Comparison of ENCODE assay signal across 27 cellular contexts in the genomic region with DNA sequence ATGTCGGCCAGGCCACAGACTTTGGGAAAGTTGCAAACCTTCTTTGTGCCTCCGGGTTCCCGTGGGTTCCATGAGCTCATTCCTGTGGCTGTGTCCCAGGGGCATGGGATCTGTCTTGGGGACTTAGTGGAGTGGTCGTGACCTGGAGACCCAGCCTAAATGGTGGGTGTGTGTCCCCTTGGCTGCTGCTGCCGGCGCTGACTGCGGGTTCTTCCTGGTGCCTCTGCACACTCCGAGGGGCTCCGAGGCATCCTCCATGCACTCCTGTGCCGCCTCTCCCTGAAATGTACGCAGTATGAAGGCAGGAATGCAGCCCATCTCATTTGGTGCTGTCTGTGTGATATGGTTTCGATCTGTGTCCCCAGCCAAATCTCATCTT. TPM values are rescaled to one million over a fixed set of nuclear protein-coding genes. Genes with fewer than 3 reads are reported as not detected.
"Had no signal": no experiment of that assay in that cellular context is flagged by ENCODE, and none has a peak within 500 bp of the region (broad histone marks: within the 10 kb centered on the region; RNA-seq: fewer than 3 reads in every experiment).

No MANE protein-coding gene starts in this region.

- H3K36me3 ChIP-seq: esophagus squamous epithelium, gastrocnemius medialis had no signal

- FAIRE-seq: islet of Langerhans, small intestine had no signal

- H3K27ac Mint-ChIP-seq: activated naive CD8-positive, alpha-beta T cell treated with anti-CD3 and anti-CD28 coated beads for 36 hours; activated T-cell treated with anti-CD3 and anti-CD28 coated beads, Interleukin-2, amount 50 U/mL, for 24 hours; endodermal cell; natural killer cell treated with Interleukin-12 subunit alpha and Interleukin-12 subunit beta and Interleukin-15 and Interleukin-18, amount 100 ng/mL, for 72 hours; stimulated activated naive B cell treated with anti-CD40 and anti-IgM and Interleukin-4, amounts not matched to agents 10 μg/mL and 1 μg/mL and 100 μg/mL, for 72 hours; type B pancreatic cell had no signal

- H3K27me3 ChIP-seq: testis had no signal

- H3K4me1 ChIP-seq: esophagus squamous epithelium, gastrocnemius medialis had no signal

- DNase-seq: activated CD8-positive, alpha-beta memory T cell treated with anti-CD3 and anti-CD28 coated beads for 24 hours; activated CD8-positive, alpha-beta memory T cell treated with anti-CD3 and anti-CD28 coated beads, Interleukin-2, amount 50 U/mL, for 4 hours; activated naive CD4-positive, alpha-beta T cell treated with Interleukin-2 at 50 U/mL for 16 hours; activated naive CD8-positive, alpha-beta T cell treated with anti-CD3 and anti-CD28 coated beads for 36 hours; activated T-cell treated with anti-CD3 and anti-CD28 coated beads, Interleukin-2, amount 50 U/mL, for 24 hours; amygdala; cortex of kidney; endodermal cell; esophagus squamous epithelium; gastrocnemius medialis; head of caudate nucleus; left colon; mammary epithelial cell; midbrain; nucleus accumbens; small intestine; stimulated activated CD4-positive, alpha-beta T cell treated with anti-CD3 and anti-CD28 coated beads, Interleukin-15, amount 100 ng/mL, for 24 hours; stimulated activated CD8-positive, alpha-beta memory T cell treated with anti-CD3 and anti-CD28 coated beads, Interleukin-4, amount 100 ng/mL, for 48 hours; stimulated activated naive B cell treated with anti-CD40 and anti-IgM and Interleukin-4, amounts not matched to agents 10 μg/mL and 1 μg/mL and 100 μg/mL, for 72 hours; T-helper 9 cell; testis had no signal

- H3K4me3 ChIP-seq: esophagus squamous epithelium, gastrocnemius medialis, testis had no signal

- ATAC-seq: natural killer cell treated with Interleukin-12 subunit alpha and Interleukin-12 subunit beta and Interleukin-15 and Interleukin-18, amount 100 ng/mL, for 72 hours; sciatic nerve; stimulated activated naive B cell treated with anti-CD40 and anti-IgM and Interleukin-4, amounts not matched to agents 10 μg/mL and 1 μg/mL and 100 μg/mL, for 72 hours had no signal

- H3K27me3 Mint-ChIP-seq: activated naive CD8-positive, alpha-beta T cell treated with anti-CD3 and anti-CD28 coated beads for 36 hours had no signal

- H3K9me3 ChIP-seq: testis had no signal

- H3K36me3 Mint-ChIP-seq: type B pancreatic cell had no signal

- H3K4me3 Mint-ChIP-seq: activated naive CD8-positive, alpha-beta T cell treated with anti-CD3 and anti-CD28 coated beads for 36 hours; activated T-cell treated with anti-CD3 and anti-CD28 coated beads, Interleukin-2, amount 50 U/mL, for 24 hours; endodermal cell; natural killer cell treated with Interleukin-12 subunit alpha and Interleukin-12 subunit beta and Interleukin-15 and Interleukin-18, amount 100 ng/mL, for 72 hours; stimulated activated naive B cell treated with anti-CD40 and anti-IgM and Interleukin-4, amounts not matched to agents 10 μg/mL and 1 μg/mL and 100 μg/mL, for 72 hours; type B pancreatic cell had no signal

- H3K4me1 Mint-ChIP-seq: activated naive CD8-positive, alpha-beta T cell treated with anti-CD3 and anti-CD28 coated beads for 36 hours; endodermal cell; stimulated activated naive B cell treated with anti-CD40 and anti-IgM and Interleukin-4, amounts not matched to agents 10 μg/mL and 1 μg/mL and 100 μg/mL, for 72 hours had no signal

RNA-seq across cellular contexts. Expression of gene MYMK, which starts 24.9 kb away (rescaled TPM):
- total RNA-seq: activated naive CD8-positive, alpha-beta T cell treated with anti-CD3 and anti-CD28 coated beads for 36 hours; cerebellum; endodermal cell; esophagus squamous epithelium; gastrocnemius medialis; left colon; mammary epithelial cell; natural killer cell treated with Interleukin-12 subunit alpha and Interleukin-12 subunit beta and Interleukin-15 and Interleukin-18, amount 100 ng/mL, for 72 hours; sciatic nerve; T-helper 1 cell treated with Interleukin-12 subunit alpha and Interleukin-12 subunit beta and Interleukin-4 antibody, amounts not matched to agents 30 ng/mL and 1 ng/mL, for 36 hours; testis had no signal
- polyA plus RNA-seq: mammary epithelial cell, small intestine had no signal

RNA-seq across cellular contexts. Expression of gene ADAMTSL2, which starts 34.6 kb away (rescaled TPM):
- total RNA-seq: natural killer cell treated with Interleukin-12 subunit alpha and Interleukin-12 subunit beta and Interleukin-15 and Interleukin-18, amount 100 ng/mL, for 72 hours; T-helper 1 cell treated with Interleukin-12 subunit alpha and Interleukin-12 subunit beta and Interleukin-4 antibody, amounts not matched to agents 30 ng/mL and 1 ng/mL, for 36 hours had no signal
- polyA plus RNA-seq: mammary epithelial cell had no signal
